Comparison of ENCODE assay signal across 10 cellular contexts in genomic region chr9:131578778-131579504, GRCh38. TPM values are rescaled to one million over a fixed set of nuclear protein-coding genes. Genes with fewer than 3 reads are reported as not detected.
DNase-seq lines count a peak whose midpoint lies in the region; ATAC-seq and TF ChIP-seq lines count a peak whose summit lies in the region.
"Had no signal": no experiment of that assay in that cellular context is flagged by ENCODE, and none has a peak within 500 bp of the region (broad histone marks: within the 10 kb centered on the region; RNA-seq: fewer than 3 reads in every experiment).

No MANE protein-coding gene starts in this region.

- H3K9ac ChIP-seq in MM.1S (ENCODE audit: low read length): no peak overlapping the region

- no peak overlapping the region for H2AFZ ChIP-seq in MM.1S (ENCODE audit: low read length)

- no peak overlapping the region for H3K4me2 ChIP-seq in MM.1S (ENCODE audit: low read depth, low read length)

- ATAC-seq in GM19452 (IDR thresholded peaks at IDR 0.05; ENCODE audit: unreplicated experiment) (peak; percentile 60), HG03135 (IDR thresholded peaks at IDR 0.05; ENCODE audit: unreplicated experiment) (no peak)

- H3F3A ChIP-seq in MM.1S (ENCODE audit: insufficient read depth, low read length): no peaks in the 10 kb centered on the region

- H3K27ac ChIP-seq in MM.1S (ENCODE audit: low read length): no peak overlapping the region
- H3K27ac ChIP-seq: cardiac muscle cell, ovary had no signal

- peaks cover 3% of the 10 kb centered on the region; the same call in 1 of the 2 replicates for H3K36me3 ChIP-seq in MM.1S (replicated peaks; ENCODE audit: insufficient read depth, low read length)
- H3K36me3 ChIP-seq: ovary had no signal

- H3K9me3 ChIP-seq in MM.1S (replicated peaks; ENCODE audit: insufficient read depth, low read length): no peaks in the 10 kb centered on the region
- H3K9me3 ChIP-seq: ovary had no signal

- no peaks in the 10 kb centered on the region for H3K4me1 ChIP-seq in MM.1S (ENCODE audit: low read length)

- H3K79me2 ChIP-seq in MM.1S (ENCODE audit: low read length): no peaks in the 10 kb centered on the region

- no peaks in the 10 kb centered on the region for H3K9me2 ChIP-seq in MM.1S (replicated peaks; ENCODE audit: insufficient read depth, low read length)

- peak in 3 of 5 donors; percentile 24 to 56 (median 38) for DNase-seq in T-helper 1 cell
- peak; percentile 33 for DNase-seq in dermis blood vessel endothelial cell
- DNase-seq in stimulated activated CD8-positive, alpha-beta memory T cell treated with anti-CD3 and anti-CD28 coated beads, Interleukin-4, amount 100 ng/mL, for 24 hours (ENCODE audit: low read depth): peak; percentile 16
- no peak for DNase-seq in NOMO-1 (lab: John Stamatoyannopoulos, UW; ENCODE audit: unreplicated experiment in 2 of 2)
- DNase-seq in MM.1S: no peak
- no peak for DNase-seq in AG20443 (ENCODE audit: low spot score)

- H4K20me1 ChIP-seq in MM.1S (ENCODE audit: insufficient read depth, low read length): no peaks in the 10 kb centered on the region; the same call in 1 of the 2 replicates

- H3K27me3 ChIP-seq in MM.1S (replicated peaks; ENCODE audit: insufficient read depth, low read length): no peaks in the 10 kb centered on the region
- H3K27me3 ChIP-seq: cardiac muscle cell, ovary had no signal

- no peak overlapping the region for H3K4me3 ChIP-seq in MM.1S (ENCODE audit: low read length)
- H3K4me3 ChIP-seq: cardiac muscle cell, ovary had no signal

- no peak for TF ChIP-seq CTCF in MM.1S (IDR thresholded peaks at IDR 0.05; ENCODE audit: low read length)

RNA-seq across cellular contexts. Expression of gene PRRT1B, which starts 33.6 kb away (rescaled TPM):
- not detected in 2 replicates for total RNA-seq in dermis blood vessel endothelial cell
- total RNA-seq: cardiac muscle cell had no signal

RNA-seq across cellular contexts. Expression of gene UCK1, which starts 47.9 kb away (rescaled TPM):
- 16.0 and 20.5 TPM in 2 replicates for total RNA-seq in dermis blood vessel endothelial cell

Comparison
In these comparisons a context has a peak if more than half of its experiments do, and no peak if none do; other contexts are left out.
1. DNase-seq: peak in T-helper 1 cell (3 of 5), dermis blood vessel endothelial cell (single experiment) and stimulated activated CD8-positive, alpha-beta memory T cell treated with anti-CD3 and anti-CD28 coated beads, Interleukin-4, amount 100 ng/mL, for 24 hours (single experiment); none in NOMO-1 (0 of 2), MM.1S (single experiment) and AG20443 (single experiment).